16 cellular contexts compared by ENCODE assay signal in genomic region chr2:144480257-144480656, GRCh38. TPM values are rescaled to one million over a fixed set of nuclear protein-coding genes. Genes with fewer than 3 reads are reported as not detected.
DNase-seq lines count a peak whose midpoint lies in the region; ATAC-seq and TF ChIP-seq lines count a peak whose summit lies in the region.
"Had no signal": no experiment of that assay in that cellular context is flagged by ENCODE, and none has a peak within 500 bp of the region (broad histone marks: within the 10 kb centered on the region; RNA-seq: fewer than 3 reads in every experiment).

No MANE protein-coding gene starts in this region.

- peaks cover 20% of the 10 kb centered on the region for H3K4me1 Mint-ChIP-seq in activated T-cell treated with anti-CD3 and anti-CD28 coated beads, Interleukin-2, amount 50 U/mL, for 4 hours (ENCODE audit: low read depth)

- BruUV-seq in PC-3 (replicated peaks; lab: Mats Ljungman, UMichigan): no TSS peak

- DNase-seq in PC-3 (peak; percentile 32), fibroblast of gingiva (ENCODE audit: low read depth) (peak; percentile 86), germinal center (ENCODE audit: low spot score) (no peak), putamen (ENCODE audit: low spot score) (no peak)
- no peak for DNase-seq in stimulated activated CD4-positive, alpha-beta T cell treated with anti-CD3 and anti-CD28 coated beads, Interleukin-2, amount 100 ng/mL, for 24 hours
- no peak for DNase-seq in activated T-cell treated with anti-CD3 and anti-CD28 coated beads, Interleukin-2, amount 50 U/mL, for 4 hours
- DNase-seq: activated CD4-positive, alpha-beta T cell treated with anti-CD3 and anti-CD28 coated beads, Interleukin-2, amount 50 U/mL, for 48 hours; activated effector memory CD4-positive, alpha-beta T cell treated with anti-CD3 and anti-CD28 coated beads, Interleukin-2, amount 50 U/mL, for 16 hours; cerebellar nuclear complex; gastrocnemius medialis; GOT3; NCI-H345 had no signal

- ATAC-seq in PC-3: no peak; the same call in 1 of the 2 replicates
- ATAC-seq in activated T-cell treated with anti-CD3 and anti-CD28 coated beads, Interleukin-2, amount 50 U/mL, for 4 hours: no peak
- ATAC-seq: A549, gastrocnemius medialis had no signal

- intact Hi-C loops in PC-3 (cut with micrococcal nuclease): no loop called here

- H3K4me1 ChIP-seq in ACC112 (ENCODE audit: control insufficient read depth, insufficient read depth, low read length, unreplicated experiment) (peaks cover 50% of the 10 kb centered on the region), PC-3 (ENCODE audit: insufficient read depth, low read length) (peaks cover 23% of the 10 kb centered on the region), mesodermal cell (ENCODE audit: control insufficient read depth, insufficient read depth, low read length, poor library complexity, severe bottlenecking) (peaks cover 56% of the 10 kb centered on the region)

- H3K36me3 Mint-ChIP-seq in activated T-cell treated with anti-CD3 and anti-CD28 coated beads, Interleukin-2, amount 50 U/mL, for 4 hours (ENCODE audit: insufficient read depth): peaks cover under 1% of the 10 kb centered on the region

- H3K9ac ChIP-seq in PC-3 (ENCODE audit: low read length): no peak overlapping the region

- H3K9me3 Mint-ChIP-seq in activated T-cell treated with anti-CD3 and anti-CD28 coated beads, Interleukin-2, amount 50 U/mL, for 4 hours: no peaks in the 10 kb centered on the region
- H3K9me3 Mint-ChIP-seq: T-helper 1 cell treated with Interleukin-12 subunit alpha and Interleukin-12 subunit beta and Interleukin-4 antibody, amounts not matched to agents 30 μg/mL and 1 μg/mL, for 36 hours had no signal

- peaks cover 70% of the 10 kb centered on the region for H3K79me2 ChIP-seq in ACC112 (ENCODE audit: control insufficient read depth, insufficient read depth, low read length, unreplicated experiment)
- H3K79me2 ChIP-seq in PC-3 (ENCODE audit: low read length): no peaks in the 10 kb centered on the region

- TF ChIP-seq CTCF in PC-3 (conservative IDR thresholded peaks at IDR 0.05; ENCODE audit: low read depth, low read length): no peak

- H3K27me3 ChIP-seq in ACC112 (ENCODE audit: insufficient read depth, low read length) (no peaks in the 10 kb centered on the region), PC-3 (ENCODE audit: low read length) (no peaks in the 10 kb centered on the region)
- H3K27me3 ChIP-seq: gastrocnemius medialis had no signal

- H3K36me3 ChIP-seq in ACC112 (ENCODE audit: insufficient read depth, low read length) (no peaks in the 10 kb centered on the region; the same call in 1 of the 2 replicates), PC-3 (ENCODE audit: low read depth, low read length) (no peaks in the 10 kb centered on the region), mesodermal cell (ENCODE audit: control insufficient read depth, insufficient read depth, low read length) (peaks cover 66% of the 10 kb centered on the region)
- H3K36me3 ChIP-seq: gastrocnemius medialis had no signal

- H3K27me3 Mint-ChIP-seq in activated T-cell treated with anti-CD3 and anti-CD28 coated beads, Interleukin-2, amount 50 U/mL, for 4 hours (ENCODE audit: low read depth): no peaks in the 10 kb centered on the region

- no peak overlapping the region for H3K4me3 ChIP-seq in ACC112 (ENCODE audit: low read depth, low read length)
- no peak overlapping the region for H3K4me3 ChIP-seq in PC-3 (ENCODE audit: low read length)
- H3K4me3 ChIP-seq in mesodermal cell (ENCODE audit: extremely low read depth, insufficient read depth, low read length, poor library complexity, severe bottlenecking): no peak overlapping the region
- H3K4me3 ChIP-seq: A549, gastrocnemius medialis had no signal

- CTCF ChIA-PET in PC-3 (lab: Charles Lee): interaction anchor here (0.6 kb wide), 1 partner anchor 144 kb away, joined by 4 read pairs; no protein-coding TSS in a partner anchor

- H3K4me2 ChIP-seq in PC-3 (ENCODE audit: low read length): no peak overlapping the region
- H3K4me2 ChIP-seq: A549 had no signal

- no peaks in the 10 kb centered on the region for H3F3A ChIP-seq in PC-3 (ENCODE audit: low read length, unreplicated experiment)

- H2AFZ ChIP-seq in ACC112 (ENCODE audit: low read length, unreplicated experiment) (no peak overlapping the region), PC-3 (ENCODE audit: low read length) (no peak overlapping the region)

- POLR2A ChIA-PET in PC-3 (lab: Charles Lee; ENCODE audit: unreplicated experiment): no interaction called here

- no peaks in the 10 kb centered on the region for H4K20me1 ChIP-seq in PC-3 (ENCODE audit: low read length)

- no peaks in the 10 kb centered on the region for H3K9me2 ChIP-seq in PC-3 (replicated peaks; ENCODE audit: low read length)

- WGBS in mesodermal cell (ENCODE audit: insufficient coverage in 2 of 2), 2 experiments: 71% methylated on average over 1 of the region's 1 CpG; no CpG with 5 or more reads in 1 of the 2 experiments

- H3K27ac ChIP-seq in ACC112 (ENCODE audit: low read depth, low read length) (peak overlapping the region; percentile 52), PC-3 (ENCODE audit: low read length) (no peak overlapping the region), mesodermal cell (ENCODE audit: low read depth, low read length, severe bottlenecking) (peak overlapping the region; percentile 60)
- H3K27ac ChIP-seq: A549, gastrocnemius medialis had no signal

- no peaks in the 10 kb centered on the region for H3K9me3 ChIP-seq in PC-3 (ENCODE audit: low read length)
- no peaks in the 10 kb centered on the region for H3K9me3 ChIP-seq in mesodermal cell (ENCODE audit: control insufficient read depth, low read length)
- H3K9me3 ChIP-seq: A549, gastrocnemius medialis had no signal

- no peak overlapping the region for H3K4me3 Mint-ChIP-seq in activated T-cell treated with anti-CD3 and anti-CD28 coated beads, Interleukin-2, amount 50 U/mL, for 4 hours
- H3K4me3 Mint-ChIP-seq: T-helper 1 cell treated with Interleukin-12 subunit alpha and Interleukin-12 subunit beta and Interleukin-4 antibody, amounts not matched to agents 30 μg/mL and 1 μg/mL, for 36 hours had no signal

RNA-seq across cellular contexts. Expression of gene ZEB2, which starts 39.7 kb away (rescaled TPM):
- 0.69 and 1.1 TPM in 2 replicates for total RNA-seq in PC-3 (2014; rRNA removed)
- 70.9 TPM for polyA plus RNA-seq in mesodermal cell (2013, experiment 1 of 2)
- 70.0 TPM for polyA plus RNA-seq in mesodermal cell (2013, experiment 2 of 2)
- 10 to 100 TPM; 14.4 to 35.9 (median 25.1) TPM for total RNA-seq in activated T-cell treated with anti-CD3 and anti-CD28 coated beads, Interleukin-2, amount 50 U/mL, for 4 hours

Comparison
In these comparisons a context has a peak if more than half of its experiments do, and no peak if none do; other contexts are left out.
1. DNase-seq: peak in PC-3 (single experiment) and fibroblast of gingiva (single experiment); none in stimulated activated CD4-positive, alpha-beta T cell treated with anti-CD3 and anti-CD28 coated beads, Interleukin-2, amount 100 ng/mL, for 24 hours (0 of 2), germinal center (single experiment), activated T-cell treated with anti-CD3 and anti-CD28 coated beads, Interleukin-2, amount 50 U/mL, for 4 hours (single experiment) and putamen (single experiment).